ENCODE assay signal across 14 cellular contexts in genomic region chr16:75312875-75313274, GRCh38.
"Had no signal": no experiment of that assay in that cellular context is flagged by ENCODE, and none has a peak within 500 bp of the region (broad histone marks: within the 10 kb centered on the region; RNA-seq: fewer than 3 reads in every experiment).

No MANE protein-coding gene starts in this region.

- H3K4me3 ChIP-seq: pancreas, stomach, tibial nerve had no signal

- H3K9me3 Mint-ChIP-seq: activated naive CD4-positive, alpha-beta T cell treated with anti-CD3 and anti-CD28 coated beads for 36 hours; activated naive CD8-positive, alpha-beta T cell treated with anti-CD3 and anti-CD28 coated beads, Interleukin-2, amount 50 U/mL, for 24 hours; mesothelial cell of epicardium had no signal

- H3K4me1 ChIP-seq: tibial nerve had no signal

- H3K27ac ChIP-seq: pancreas, tibial nerve had no signal

- H3K27me3 ChIP-seq: pancreas, stomach, tibial nerve had no signal

- H3K27me3 Mint-ChIP-seq: activated naive CD8-positive, alpha-beta T cell treated with anti-CD3 and anti-CD28 coated beads, Interleukin-2, amount 50 U/mL, for 24 hours had no signal

- H3K36me3 ChIP-seq: pancreas had no signal

- H3K27ac Mint-ChIP-seq: activated naive CD4-positive, alpha-beta T cell treated with anti-CD3 and anti-CD28 coated beads for 36 hours; activated naive CD8-positive, alpha-beta T cell treated with anti-CD3 and anti-CD28 coated beads, Interleukin-2, amount 50 U/mL, for 24 hours had no signal

- H3K9me3 ChIP-seq: pancreas, stomach, tibial nerve had no signal

- FAIRE-seq: astrocyte, bronchial epithelial cell, pancreas had no signal

- H3K4me3 Mint-ChIP-seq: activated naive CD4-positive, alpha-beta T cell treated with anti-CD3 and anti-CD28 coated beads for 36 hours; activated naive CD8-positive, alpha-beta T cell treated with anti-CD3 and anti-CD28 coated beads, Interleukin-2, amount 50 U/mL, for 24 hours; mesothelial cell of epicardium had no signal

- DNase-seq: activated CD4-positive, alpha-beta T cell treated with anti-CD3 and anti-CD28 coated beads, Interleukin-2, amount 50 U/mL, for 1 hour; activated CD8-positive, alpha-beta memory T cell treated with anti-CD3 and anti-CD28 coated beads for 24 hours; activated naive CD4-positive, alpha-beta T cell treated with anti-CD3 and anti-CD28 coated beads for 36 hours; activated naive CD8-positive, alpha-beta T cell treated with anti-CD3 and anti-CD28 coated beads, Interleukin-2, amount 50 U/mL, for 24 hours; foreskin fibroblast; glutamatergic neuron; pancreas; stimulated activated CD4-positive, alpha-beta T cell treated with anti-CD3 and anti-CD28 coated beads, Interleukin-12 subunit alpha, Interleukin-12 subunit beta, amount 100 ng/mL, for 4 hours; stimulated activated CD4-positive, alpha-beta T cell treated with anti-CD3 and anti-CD28 coated beads, Interleukin-2, amount 100 ng/mL, for 24 hours; stomach had no signal

- ATAC-seq: activated naive CD8-positive, alpha-beta T cell treated with anti-CD3 and anti-CD28 coated beads, Interleukin-2, amount 50 U/mL, for 24 hours; pancreas had no signal
